1 cellular context compared by ENCODE assay signal in genomic region chr1:116525440-116525839, GRCh38.
TF ChIP-seq lines count a peak whose summit lies in the region.

No MANE protein-coding gene starts in this region.

TF ChIP-seq in HepG2, 621 proteins besides CTCF, POLR2A, EP300 and RAD21:
- TF ChIP-seq ZNF7 (CRISPR knock-in tag; IDR thresholded peaks at IDR 0.05) (0 out of 2 replicates have a peak, but pooled peaks have one; percentile 11), FIP1L1 (IDR thresholded peaks at IDR 0.05; ENCODE audit: borderline replicate concordance, insufficient read depth, low read depth, low read length) (no peak)
